18 cellular contexts compared by ENCODE assay signal in genomic region chr16:86470964-86471363, GRCh38. TPM values are rescaled to one million over a fixed set of nuclear protein-coding genes. Genes with fewer than 3 reads are reported as not detected.
DNase-seq lines count a peak whose midpoint lies in the region; ATAC-seq and TF ChIP-seq lines count a peak whose summit lies in the region.
"Had no signal": no experiment of that assay in that cellular context is flagged by ENCODE, and none has a peak within 500 bp of the region (broad histone marks: within the 10 kb centered on the region; RNA-seq: fewer than 3 reads in every experiment).

No MANE protein-coding gene starts in this region.

- H2AK5ac ChIP-seq in IMR-90 (ENCODE audit: low read depth, low read length): peak overlapping the region; percentile 44; the same call in 1 of the 2 replicates

- H2BK5ac ChIP-seq in IMR-90 (ENCODE audit: low read depth, low read length, poor library complexity, severe bottlenecking): no peak overlapping the region

- H3K79me1 ChIP-seq in IMR-90 (ENCODE audit: low read depth in 1 of 2, low read length in 2 of 2): peaks cover 5 to 45% of the 10 kb centered on the region in 2 experiments; a peak in 3 of 4 replicates

- dilution Hi-C loops in IMR-90 (cut with HindIII; ENCODE audit: low sequenced_read_pairs, unreplicated experiment): no loop called here

- peaks cover 21% of the 10 kb centered on the region for H3K36me3 ChIP-seq in IMR-90 (ENCODE audit: control insufficient read depth, insufficient read depth, low read length)
- no peaks in the 10 kb centered on the region for H3K36me3 ChIP-seq in mucosa of descending colon (ENCODE audit: low read depth)
- H3K36me3 ChIP-seq in upper lobe of right lung: no peaks in the 10 kb centered on the region
- H3K36me3 ChIP-seq: HAP-1 had no signal

- 93% methylated on average over 3 of the region's 9 CpGs; no CpG with 5 or more reads in 1 of the 2 experiments for WGBS in IMR-90 (ENCODE audit: extremely low coverage in 2 of 2, insufficient read length in 1 of 2), 2 experiments

- H3K9me3 ChIP-seq in IMR-90 (ENCODE audit: control insufficient read depth, insufficient read depth, low read length): peaks cover 3% of the 10 kb centered on the region; the same call in 1 of the 2 replicates
- H3K9me3 ChIP-seq in mucosa of descending colon: no peaks in the 10 kb centered on the region
- H3K9me3 ChIP-seq in upper lobe of right lung: no peaks in the 10 kb centered on the region
- H3K9me3 ChIP-seq: HAP-1 had no signal

- H3K14ac ChIP-seq in IMR-90 (replicated peaks; ENCODE audit: low read depth, low read length): 0 out of 2 replicates have a peak overlapping the region, but pooled peaks have one; percentile 9

- no peak overlapping the region for H2AFZ ChIP-seq in IMR-90 (replicated peaks; ENCODE audit: low read length, poor library complexity)

- no peak overlapping the region; a peak in 1 of 4 replicates for H4K8ac ChIP-seq in IMR-90 (ENCODE audit: low read depth in 2 of 2, low read length in 2 of 2)

- BruUV-seq in IMR-90 (replicated peaks; lab: Mats Ljungman, UMichigan): no TSS peak

- TF ChIP-seq CTCF in IMR-90 (conservative IDR thresholded peaks at IDR 0.05; ENCODE audit: low read depth, low read length) (no peak), mucosa of descending colon (IDR thresholded peaks at IDR 0.05) (no peak), upper lobe of right lung (IDR thresholded peaks at IDR 0.05) (no peak)

- TF ChIP-seq POLR2A in IMR-90 (IDR thresholded peaks at IDR 0.05; ENCODE audit: low read depth, low read length): no peak

- H4K20me1 ChIP-seq in IMR-90 (ENCODE audit: insufficient read depth, low read length): peaks cover 6% of the 10 kb centered on the region

- H4K5ac ChIP-seq in IMR-90 (ENCODE audit: low read depth, low read length): no peak overlapping the region

- no peak overlapping the region for H2BK20ac ChIP-seq in IMR-90 (ENCODE audit: low read depth, low read length)

- no peak overlapping the region for H3K27ac ChIP-seq in IMR-90 (ENCODE audit: insufficient read depth, low read length)
- no peak overlapping the region for H3K27ac ChIP-seq in upper lobe of right lung

- peaks cover 5% of the 10 kb centered on the region; the same call in 1 of the 2 replicates for H3K9me1 ChIP-seq in IMR-90 (ENCODE audit: insufficient read depth, low read length)

- H3K9ac ChIP-seq in IMR-90 (ENCODE audit: low read depth, low read length): no peak overlapping the region

- H3K4me1 ChIP-seq in IMR-90 (ENCODE audit: control insufficient read depth, insufficient read depth, low read length): peaks cover 6% of the 10 kb centered on the region; the same call in 1 of the 2 replicates
- H3K4me1 ChIP-seq in mucosa of descending colon (ENCODE audit: low read depth): no peaks in the 10 kb centered on the region
- no peaks in the 10 kb centered on the region for H3K4me1 ChIP-seq in upper lobe of right lung
- H3K4me1 ChIP-seq: HAP-1 had no signal

- in situ Hi-C loops in IMR-90 (cut with MboI; ENCODE audit: low sequenced_read_pairs): no loop called here

- ATAC-seq in IMR-90 (ENCODE audit: low read depth) (no peak), mucosa of descending colon (peak; percentile 74), upper lobe of right lung (peak; percentile 48), GM21390 (IDR thresholded peaks at IDR 0.05; ENCODE audit: unreplicated experiment) (no peak)

- H3K23ac ChIP-seq in IMR-90 (ENCODE audit: low read depth, low read length): no peak overlapping the region

- no peak overlapping the region for H2BK120ac ChIP-seq in IMR-90 (ENCODE audit: low read depth, low read length)

- no peak overlapping the region for H2AK9ac ChIP-seq in IMR-90 (replicated peaks; ENCODE audit: low read depth, low read length, poor library complexity)

- CTCF ChIA-PET in IMR-90 (lab: Yijun Ruan, JAX): no interaction called here

- no peak overlapping the region for H3K56ac ChIP-seq in IMR-90 (ENCODE audit: extremely low read depth, insufficient read depth, low read length)

- H3K27me3 ChIP-seq in IMR-90 (ENCODE audit: control insufficient read depth, insufficient read depth, low read length) (no peaks in the 10 kb centered on the region), upper lobe of right lung (no peaks in the 10 kb centered on the region)

- peak overlapping the region; percentile 20; the same call in 1 of the 2 replicates for H3K4ac ChIP-seq in IMR-90 (ENCODE audit: low read depth, low read length)

- no peak overlapping the region for H3K18ac ChIP-seq in IMR-90 (ENCODE audit: low read depth, low read length)

- intact Hi-C loops in IMR-90 (cut with micrococcal nuclease) (no loop called here), mucosa of descending colon (cut with DNase I, micrococcal nuclease) (no loop called here), upper lobe of right lung (cut with DNase I) (no loop called here)

- H4K91ac ChIP-seq in IMR-90 (ENCODE audit: insufficient read depth, low read depth, low read length): no peak overlapping the region

- no peak overlapping the region for H3K4me2 ChIP-seq in IMR-90 (ENCODE audit: low read depth, low read length)

- H2BK15ac ChIP-seq in IMR-90 (ENCODE audit: low read depth, low read length): no peak overlapping the region

- H3K4me3 ChIP-seq in IMR-90 (ENCODE audit: insufficient read depth, low read depth, low read length) (no peak overlapping the region), mucosa of descending colon (no peak overlapping the region), upper lobe of right lung (no peak overlapping the region)
- H3K4me3 ChIP-seq: HAP-1 had no signal

- POLR2A ChIA-PET in IMR-90 (lab: Charles Lee; ENCODE audit: unreplicated experiment): no interaction called here

- TF ChIP-seq RAD21 in IMR-90 (IDR thresholded peaks at IDR 0.05; ENCODE audit: low read length): no peak

- DNase-seq in IMR-90 (no peak), mucosa of descending colon (no peak), upper lobe of right lung (no peak), NCI-H2029 treated with DMSO at 0.1 percent for 48 hours (lab: John Stamatoyannopoulos, UW) (no peak)
- no peak for DNase-seq in activated CD4-positive, alpha-beta T cell treated with anti-CD3 and anti-CD28 coated beads, Interleukin-2, amount 50 U/mL, for 4 hours
- DNase-seq: C1 segment of cervical spinal cord; Calu3; CD4-positive, alpha-beta memory T cell; COR-L47; DMS53; DMS79 treated with DMSO at 0.1 percent for 48 hours; GF-D8; GOT3; HFFc6 had no signal

TF ChIP-seq in IMR-90, 13 proteins besides CTCF, POLR2A, EP300 and RAD21:
- TF ChIP-seq, protein P1, sequence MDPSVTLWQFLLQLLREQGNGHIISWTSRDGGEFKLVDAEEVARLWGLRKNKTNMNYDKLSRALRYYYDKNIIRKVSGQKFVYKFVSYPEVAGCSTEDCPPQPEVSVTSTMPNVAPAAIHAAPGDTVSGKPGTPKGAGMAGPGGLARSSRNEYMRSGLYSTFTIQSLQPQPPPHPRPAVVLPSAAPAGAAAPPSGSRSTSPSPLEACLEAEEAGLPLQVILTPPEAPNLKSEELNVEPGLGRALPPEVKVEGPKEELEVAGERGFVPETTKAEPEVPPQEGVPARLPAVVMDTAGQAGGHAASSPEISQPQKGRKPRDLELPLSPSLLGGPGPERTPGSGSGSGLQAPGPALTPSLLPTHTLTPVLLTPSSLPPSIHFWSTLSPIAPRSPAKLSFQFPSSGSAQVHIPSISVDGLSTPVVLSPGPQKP (IDR thresholded peaks at IDR 0.05; ENCODE audit: borderline replicate concordance, low read depth, low read length): no peak
- TF ChIP-seq MAZ (IDR thresholded peaks at IDR 0.05; ENCODE audit: borderline replicate concordance, low read depth, low read length) (no peak), RCOR1 (IDR thresholded peaks at IDR 0.05; ENCODE audit: insufficient replicate concordance, low read length) (no peak), NFE2L2 (IDR thresholded peaks at IDR 0.05; ENCODE audit: low read depth, low read length) (no peak), RFX5 (IDR thresholded peaks at IDR 0.05; ENCODE audit: low read depth, low read length) (no peak), CHD1 (IDR thresholded peaks at IDR 0.05; ENCODE audit: low read depth, low read length) (no peak), MXI1 (IDR thresholded peaks at IDR 0.05; ENCODE audit: borderline replicate concordance, low read depth, low read length) (no peak), CEBPB (IDR thresholded peaks at IDR 0.05; ENCODE audit: low read depth, low read length) (no peak), SMC3 (IDR thresholded peaks at IDR 0.05; ENCODE audit: low read depth, low read length) (no peak), MAFK (IDR thresholded peaks at IDR 0.05; ENCODE audit: low read depth, low read length) (no peak), FOS (IDR thresholded peaks at IDR 0.05; ENCODE audit: low read depth, low read length) (no peak)
- TF ChIP-seq, protein P2, sequence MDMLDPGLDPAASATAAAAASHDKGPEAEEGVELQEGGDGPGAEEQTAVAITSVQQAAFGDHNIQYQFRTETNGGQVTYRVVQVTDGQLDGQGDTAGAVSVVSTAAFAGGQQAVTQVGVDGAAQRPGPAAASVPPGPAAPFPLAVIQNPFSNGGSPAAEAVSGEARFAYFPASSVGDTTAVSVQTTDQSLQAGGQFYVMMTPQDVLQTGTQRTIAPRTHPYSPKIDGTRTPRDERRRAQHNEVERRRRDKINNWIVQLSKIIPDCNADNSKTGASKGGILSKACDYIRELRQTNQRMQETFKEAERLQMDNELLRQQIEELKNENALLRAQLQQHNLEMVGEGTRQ (IDR thresholded peaks at IDR 0.05; ENCODE audit: low read depth, low read length): no peak
TF ChIP-seq in IMR-90: peak in this region for 0.

RNA-seq across cellular contexts. Expression of gene FOXF1, which starts 39.4 kb away (rescaled TPM):
- total RNA-seq in IMR-90 (2012; rRNA removed) (2.7 and 4.2 TPM in 2 replicates), mucosa of descending colon (10 to 100 TPM in 1 of 3 donors, 1 to 10 TPM in 2; 6.9 to 85.8 (median 9.9) TPM), upper lobe of right lung (46.4 TPM)
- 33.0 and 34.5 TPM in 2 replicates for polyA plus RNA-seq in IMR-90 (2012; rRNA removed)
- 33.7 and 84.8 TPM in 2 replicates for polyA plus RNA-seq in IMR-90 (2012; cell fraction: cytosol; rRNA removed)
- polyA plus RNA-seq in IMR-90 (2012; cell fraction: nucleus; rRNA removed; ENCODE audit: low replicate concordance): 98.2 and 101 TPM in 2 replicates
- total RNA-seq: A673; Calu3; CD4-positive, alpha-beta memory T cell; G401 had no signal
- polyA plus RNA-seq: CD4-positive, alpha-beta memory T cell had no signal

Comparison
In these comparisons a context has a peak if more than half of its experiments do, and no peak if none do; other contexts are left out.
1. ATAC-seq: peak in mucosa of descending colon (single experiment) and upper lobe of right lung (single experiment); none in IMR-90 (single experiment) and GM21390 (single experiment).